In the genomic region with DNA sequence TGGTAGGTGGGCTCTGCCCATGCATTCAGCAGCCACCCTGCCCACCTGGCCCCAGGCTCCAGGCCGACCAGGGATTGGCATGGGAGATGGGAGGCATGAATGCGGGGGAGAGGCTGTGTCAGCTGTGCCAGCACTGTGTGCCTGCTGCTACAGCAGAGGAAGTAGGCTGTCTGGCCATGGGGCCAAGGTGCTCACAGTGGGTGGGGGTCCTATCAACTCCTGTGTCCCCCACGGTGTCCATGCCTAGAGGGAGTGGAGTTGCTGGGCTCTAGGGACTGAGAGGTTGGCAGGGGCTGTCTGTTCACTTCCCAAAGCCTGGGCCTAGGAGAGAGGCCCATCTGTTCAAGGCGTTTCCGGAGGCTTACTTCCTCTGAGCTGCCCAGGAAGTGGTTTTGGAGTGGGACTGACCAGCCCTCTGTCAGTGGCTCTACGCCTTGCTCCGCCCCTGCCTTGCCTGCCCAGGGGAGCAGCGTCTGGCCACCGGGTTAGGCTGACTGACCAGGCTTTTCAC, we compare ENCODE assay signal across 9 cellular contexts. TPM values are rescaled to one million over a fixed set of nuclear protein-coding genes. Genes with fewer than 3 reads are reported as not detected.
DNase-seq lines count a peak whose midpoint lies in the region; ATAC-seq and TF ChIP-seq lines count a peak whose summit lies in the region.
"Had no signal": no experiment of that assay in that cellular context is flagged by ENCODE, and none has a peak within 500 bp of the region (broad histone marks: within the 10 kb centered on the region; RNA-seq: fewer than 3 reads in every experiment).

No MANE protein-coding gene starts in this region.

- H3K9me3 ChIP-seq in MG63, result no peaks in the 10 kb centered on the region
- no peaks in the 10 kb centered on the region for H3K9me3 ChIP-seq in mesenchymal stem cell (ENCODE audit: control insufficient read depth, low read length)

- peak overlapping the region; percentile 79 to 98 for H3K4ac ChIP-seq in mesenchymal stem cell (ENCODE audit: low read depth in 1 of 2, low read length in 2 of 2)

- H4K91ac ChIP-seq in mesenchymal stem cell (ENCODE audit: low read length), result peak overlapping the region; percentile 98

- no peak overlapping the region for H2AFZ ChIP-seq in mesenchymal stem cell (ENCODE audit: low read depth, low read length)

- H3K4me3 ChIP-seq in MG63 (no peak overlapping the region), choroid plexus epithelial cell (ENCODE audit: low read depth, low read length) (no peak overlapping the region), mesenchymal stem cell (ENCODE audit: insufficient read depth in 1 of 2, low read depth in 1 of 2, low read length in 2 of 2) (peak overlapping the region in 1 of 2 experiments; percentile 35)

- no peak overlapping the region for H3K4me2 ChIP-seq in mesenchymal stem cell (ENCODE audit: low read length, poor library complexity, severe bottlenecking)

- peaks cover 24% of the 10 kb centered on the region for H3K79me1 ChIP-seq in mesenchymal stem cell (replicated peaks; ENCODE audit: low read length, poor library complexity, severe bottlenecking)

- no peak for ATAC-seq in foreskin keratinocyte

- H4K8ac ChIP-seq in mesenchymal stem cell (ENCODE audit: low read length), result peak overlapping the region; percentile 99

- H2BK120ac ChIP-seq in mesenchymal stem cell (ENCODE audit: low read depth, low read length), result peak overlapping the region; percentile 91

- H3K14ac ChIP-seq in mesenchymal stem cell (ENCODE audit: low read length in 2 of 2), result peak overlapping the region in 1 of 2 experiments; percentile 94

- peak overlapping the region; percentile 73 to 77 for H2BK12ac ChIP-seq in mesenchymal stem cell (ENCODE audit: low read length in 2 of 2)

- H3K9ac ChIP-seq in mesenchymal stem cell (ENCODE audit: low read length), result peak overlapping the region; percentile 68

- H2BK15ac ChIP-seq in mesenchymal stem cell (ENCODE audit: low read depth, poor library complexity, severe bottlenecking), result peak overlapping the region; percentile 45

- H3K27ac ChIP-seq in mesenchymal stem cell (ENCODE audit: low read length, poor library complexity, severe bottlenecking) (peak overlapping the region; percentile 5), foreskin keratinocyte (no peak overlapping the region)

- peak; percentile 81 for DNase-seq in Ammon's horn (ENCODE audit: low spot score)
- DNase-seq in MG63, result peak; percentile 65
- DNase-seq in choroid plexus epithelial cell (ENCODE audit: low read depth), result peak; percentile 75
- DNase-seq in mesenchymal stem cell, result peak; percentile 69
- no peak for DNase-seq in NCI-H1436 (lab: John Stamatoyannopoulos, UW)
- DNase-seq in HuH-7 (ENCODE audit: low spot score), result no peak
- DNase-seq in foreskin keratinocyte, result no peak
- no peak for DNase-seq in stimulated activated CD4-positive, alpha-beta T cell treated with anti-CD3 and anti-CD28 coated beads, Interleukin-12 subunit alpha, Interleukin-12 subunit beta, amount 100 ng/mL, for 4 hours
- DNase-seq: GDM1 had no signal

- 34% methylated on average over 9 of the region's 9 CpGs for WGBS in mesenchymal stem cell

- peak overlapping the region; percentile 52 for H2AK5ac ChIP-seq in mesenchymal stem cell (ENCODE audit: low read length, severe bottlenecking)

- TF ChIP-seq CTCF in choroid plexus epithelial cell (conservative IDR thresholded peaks at IDR 0.05; ENCODE audit: low read depth, low read length) (no peak), foreskin keratinocyte (conservative IDR thresholded peaks at IDR 0.05) (no peak)

- peak overlapping the region; percentile 94 to 99 for H3K18ac ChIP-seq in mesenchymal stem cell (ENCODE audit: low read depth in 1 of 2, low read length in 2 of 2)

- H3K27me3 ChIP-seq in MG63 (no peaks in the 10 kb centered on the region), mesenchymal stem cell (ENCODE audit: control insufficient read depth in 1 of 2, insufficient read depth in 1 of 2, low read length in 2 of 2) (no peaks in the 10 kb centered on the region), foreskin keratinocyte (no peaks in the 10 kb centered on the region)

- H3K4me1 ChIP-seq in mesenchymal stem cell (ENCODE audit: control insufficient read depth, insufficient read depth, low read depth, low read length) (peaks cover 50% of the 10 kb centered on the region), foreskin keratinocyte (peaks cover 4% of the 10 kb centered on the region)

- H2BK5ac ChIP-seq in mesenchymal stem cell (ENCODE audit: low read depth, low read length, poor library complexity, severe bottlenecking), result no peak overlapping the region

- peak overlapping the region in 1 of 2 experiments; percentile 51 for H3K23ac ChIP-seq in mesenchymal stem cell (ENCODE audit: low read length in 2 of 2)

- H3K36me3 ChIP-seq in MG63, result no peaks in the 10 kb centered on the region
- H3K36me3 ChIP-seq in mesenchymal stem cell (ENCODE audit: control insufficient read depth in 1 of 2, insufficient read depth in 2 of 2, low read depth in 1 of 2, low read length in 2 of 2), result peaks cover 0 to 29% of the 10 kb centered on the region in 2 experiments

RNA-seq across cellular contexts. Expression of a gene that starts 5.8 kb away (rescaled TPM):
- 3.2 and 6.8 TPM in 2 replicates for total RNA-seq in MG63 (2014; rRNA removed; shearing (Covaris generic); ENCODE audit: low replicate concordance)
- polyA plus RNA-seq in mesenchymal stem cell (2013, experiment 1 of 2), result 16.8 TPM
- 15.8 TPM for polyA plus RNA-seq in mesenchymal stem cell (2013, experiment 2 of 2)
- 10.1 and 12.4 TPM in 2 replicates for total RNA-seq in foreskin keratinocyte
- 17.9 and 18.2 TPM in 2 replicates for polyA plus RNA-seq in foreskin keratinocyte

RNA-seq across cellular contexts. Expression of a gene that starts 36.6 kb away (rescaled TPM):
- total RNA-seq in MG63 (2014; rRNA removed; shearing (Covaris generic); ENCODE audit: low replicate concordance), result 3.9 and 17.4 TPM in 2 replicates
- polyA plus RNA-seq in mesenchymal stem cell (2013, experiment 1 of 2), result 10.1 TPM
- polyA plus RNA-seq in mesenchymal stem cell (2013, experiment 2 of 2), result 10.0 TPM
- total RNA-seq in foreskin keratinocyte, result 30.1 and 36.0 TPM in 2 replicates
- polyA plus RNA-seq in foreskin keratinocyte, result 27.9 and 34.1 TPM in 2 replicates

Comparison
In these comparisons a context has a peak if more than half of its experiments do, and no peak if none do; other contexts are left out.
1. DNase-seq: peak in Ammon's horn (single experiment), MG63 (single experiment), choroid plexus epithelial cell (single experiment) and mesenchymal stem cell (single experiment); none in NCI-H1436 (single experiment), HuH-7 (single experiment), foreskin keratinocyte (0 of 2) and stimulated activated CD4-positive, alpha-beta T cell treated with anti-CD3 and anti-CD28 coated beads, Interleukin-12 subunit alpha, Interleukin-12 subunit beta, amount 100 ng/mL, for 4 hours (single experiment).